ENCODE assay signal across 1 cellular context in the genomic region with DNA sequence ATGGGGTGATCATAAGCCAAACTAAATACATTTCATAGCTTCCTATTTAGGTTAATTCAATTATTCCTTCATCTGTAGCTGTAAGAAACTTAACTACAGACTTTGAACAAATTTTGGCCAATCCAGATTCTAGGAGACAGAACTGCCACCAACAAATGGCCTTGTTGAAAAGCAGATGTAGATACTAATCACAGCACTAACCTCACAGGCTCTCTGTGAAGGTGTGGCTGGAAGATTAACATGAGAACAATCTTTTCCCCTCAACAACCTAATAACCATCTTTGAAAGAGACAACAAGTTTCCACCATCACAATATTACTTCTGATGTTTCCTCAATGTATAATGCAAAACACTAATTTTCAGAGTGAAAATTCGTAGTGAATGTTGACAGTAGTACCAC.
TF ChIP-seq lines count a peak whose summit lies in the region.

No MANE protein-coding gene starts in this region.

TF ChIP-seq in GM23338, 12 proteins besides CTCF, POLR2A, EP300 and RAD21 (continued from another document):
- no peak for TF ChIP-seq ZNF331 (CRISPR knock-in tag; IDR thresholded peaks at IDR 0.05; ENCODE audit: low read depth)
- no peak for TF ChIP-seq CREB1 (CRISPR knock-in tag; IDR thresholded peaks at IDR 0.05; ENCODE audit: low read depth)
